ENCODE assay signal across 8 cellular contexts in genomic region chr5:86679529-86679928, GRCh38.
DNase-seq lines count a peak whose midpoint lies in the region; ATAC-seq and TF ChIP-seq lines count a peak whose summit lies in the region.

No MANE protein-coding gene starts in this region.

- H3K4me1 Mint-ChIP-seq in brain, result peaks cover 17% of the 10 kb centered on the region

- no peaks in the 10 kb centered on the region for H3K9me3 ChIP-seq in thoracic aorta

- no peaks in the 10 kb centered on the region for H3K27me3 Mint-ChIP-seq in brain

- ATAC-seq in GM18858 (IDR thresholded peaks at IDR 0.05; ENCODE audit: unreplicated experiment) (peak; percentile 51), HG03378 (IDR thresholded peaks at IDR 0.05; ENCODE audit: unreplicated experiment) (peak; percentile 73), thoracic aorta (ENCODE audit: insufficient number of reproducible peaks, low FRiP score, low read depth) (peak; percentile 99)

- H3K36me3 Mint-ChIP-seq in brain, result no peaks in the 10 kb centered on the region

- DNase-seq in AG10803 (ENCODE audit: low read depth), result peak; percentile 67
- peak; percentile 23 for DNase-seq in NCI-H526 treated with DMSO at 0.1 percent for 48 hours (lab: John Stamatoyannopoulos, UW)
- DNase-seq in iris pigment epithelial cell (ENCODE audit: low read depth), result peak; percentile 88
- DNase-seq in thoracic aorta (ENCODE audit: low spot score), result peak; percentile 9
- no peak for DNase-seq in GM19240 (ENCODE audit: insufficient read length, low spot score)

- H3K27ac ChIP-seq in thoracic aorta, result peak overlapping the region; percentile 52 to 66

- H3K36me3 ChIP-seq in thoracic aorta, result no peaks in the 10 kb centered on the region

- no peak overlapping the region for H3K4me3 Mint-ChIP-seq in brain

- no peaks in the 10 kb centered on the region for H3K9me3 Mint-ChIP-seq in brain

- H3K4me3 ChIP-seq in AG10803 (ENCODE audit: low read length) (no peak overlapping the region), thoracic aorta (no peak overlapping the region)

- peaks cover 5 to 31% of the 10 kb centered on the region in 2 donors for H3K4me1 ChIP-seq in thoracic aorta (ENCODE audit: control insufficient read depth in 1 of 2, low read depth in 2 of 2)

- TF ChIP-seq CTCF in AG10803 (conservative IDR thresholded peaks at IDR 0.05; ENCODE audit: low read length) (peak; percentile 66), brain (conservative IDR thresholded peaks at IDR 0.05) (peak; percentile 65 to 84), thoracic aorta (IDR thresholded peaks at IDR 0.05) (peak; percentile 65)

- peak overlapping the region; percentile 49 to 83 (median 67) for H3K27ac Mint-ChIP-seq in brain

- H3K27me3 ChIP-seq in thoracic aorta (replicated peaks; ENCODE audit: insufficient read depth), result no peaks in the 10 kb centered on the region
